Comparison of ENCODE assay signal across 1 cellular context in the genomic region with DNA sequence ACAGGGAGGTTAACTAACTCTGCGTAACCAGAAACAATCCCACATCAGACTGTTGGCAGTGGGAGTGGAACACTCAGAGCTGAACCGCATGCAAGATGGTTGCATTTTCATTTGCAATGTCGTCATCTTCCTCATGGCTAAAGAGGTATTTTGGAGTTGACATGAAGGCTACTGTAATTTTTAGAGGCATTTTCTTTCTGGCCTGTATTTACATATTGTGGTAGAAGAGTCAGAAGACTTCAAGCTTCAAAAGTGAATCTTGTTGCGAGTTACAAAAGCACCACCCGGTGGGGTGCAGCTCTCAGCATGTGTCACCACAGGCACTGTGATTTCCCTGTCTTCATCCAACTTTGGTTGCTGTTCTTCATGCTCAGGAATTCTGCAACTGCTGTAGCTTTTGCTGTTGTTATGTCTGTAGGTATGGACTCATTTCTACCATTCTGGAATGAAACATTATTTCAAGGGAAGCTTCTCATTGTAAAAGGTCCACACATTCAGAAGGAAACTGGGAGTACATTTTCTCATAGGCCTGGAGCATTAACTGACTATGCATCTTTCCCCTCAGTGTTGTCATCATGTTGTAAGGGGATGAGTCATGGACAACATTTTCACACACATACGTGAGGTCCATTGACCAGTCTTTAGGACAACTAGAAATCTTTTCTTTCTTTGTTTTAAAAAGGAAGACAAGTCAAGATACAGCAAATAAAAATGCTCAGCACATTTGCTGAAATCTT.
TF ChIP-seq lines count a peak whose summit lies in the region.

No MANE protein-coding gene starts in this region.

TF ChIP-seq in GM12878, 131 proteins besides CTCF, POLR2A, EP300 and RAD21 (continued from another document):
- no peak for TF ChIP-seq SREBF2 (IDR thresholded peaks at IDR 0.05; ENCODE audit: low read length)
- TF ChIP-seq, protein P1, sequence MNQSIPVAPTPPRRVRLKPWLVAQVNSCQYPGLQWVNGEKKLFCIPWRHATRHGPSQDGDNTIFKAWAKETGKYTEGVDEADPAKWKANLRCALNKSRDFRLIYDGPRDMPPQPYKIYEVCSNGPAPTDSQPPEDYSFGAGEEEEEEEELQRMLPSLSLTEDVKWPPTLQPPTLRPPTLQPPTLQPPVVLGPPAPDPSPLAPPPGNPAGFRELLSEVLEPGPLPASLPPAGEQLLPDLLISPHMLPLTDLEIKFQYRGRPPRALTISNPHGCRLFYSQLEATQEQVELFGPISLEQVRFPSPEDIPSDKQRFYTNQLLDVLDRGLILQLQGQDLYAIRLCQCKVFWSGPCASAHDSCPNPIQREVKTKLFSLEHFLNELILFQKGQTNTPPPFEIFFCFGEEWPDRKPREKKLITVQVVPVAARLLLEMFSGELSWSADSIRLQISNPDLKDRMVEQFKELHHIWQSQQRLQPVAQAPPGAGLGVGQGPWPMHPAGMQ (IDR thresholded peaks at IDR 0.05; ENCODE audit: borderline replicate concordance): no peak
- no peak for TF ChIP-seq CHD2 (IDR thresholded peaks at IDR 0.05; ENCODE audit: borderline replicate concordance, low read depth, low read length)
- TF ChIP-seq STAT1 (conservative IDR thresholded peaks at IDR 0.05): no peak
- TF ChIP-seq HDAC2 (IDR thresholded peaks at IDR 0.05): no peak
- no peak for TF ChIP-seq TARDBP (IDR thresholded peaks at IDR 0.05; ENCODE audit: borderline replicate concordance)
- TF ChIP-seq TCF7 (IDR thresholded peaks at IDR 0.05; ENCODE audit: borderline replicate concordance): no peak
- no peak for TF ChIP-seq NRF1 (conservative IDR thresholded peaks at IDR 0.05; ENCODE audit: low read depth, low read length)
- no peak for TF ChIP-seq KAT2A (conservative IDR thresholded peaks at IDR 0.05; ENCODE audit: control insufficient read depth, low read depth, low read length)
- no peak for TF ChIP-seq POLR2AphosphoS2 (IDR thresholded peaks at IDR 0.05; ENCODE audit: low read depth, low read length)
- TF ChIP-seq EED (IDR thresholded peaks at IDR 0.05; ENCODE audit: low read depth): peak; percentile 34; the same call in 1 of the 2 replicates
- no peak for TF ChIP-seq STAT3 (IDR thresholded peaks at IDR 0.05; ENCODE audit: low read depth, low read length)
- TF ChIP-seq PML (IDR thresholded peaks at IDR 0.05; ENCODE audit: low read length): no peak
- no peak for TF ChIP-seq SUPT20H (IDR thresholded peaks at IDR 0.05; ENCODE audit: borderline replicate concordance, control insufficient read depth, low read depth, low read length)
- TF ChIP-seq TCF3 (IDR thresholded peaks at IDR 0.05; ENCODE audit: borderline replicate concordance, insufficient read depth, low read depth, low read length): no peak
- no peak for TF ChIP-seq YBX1 (IDR thresholded peaks at IDR 0.05)
- no peak for TF ChIP-seq ZNF384 (IDR thresholded peaks at IDR 0.05; ENCODE audit: borderline replicate concordance, low read depth, low read length)
- TF ChIP-seq, protein P2, sequence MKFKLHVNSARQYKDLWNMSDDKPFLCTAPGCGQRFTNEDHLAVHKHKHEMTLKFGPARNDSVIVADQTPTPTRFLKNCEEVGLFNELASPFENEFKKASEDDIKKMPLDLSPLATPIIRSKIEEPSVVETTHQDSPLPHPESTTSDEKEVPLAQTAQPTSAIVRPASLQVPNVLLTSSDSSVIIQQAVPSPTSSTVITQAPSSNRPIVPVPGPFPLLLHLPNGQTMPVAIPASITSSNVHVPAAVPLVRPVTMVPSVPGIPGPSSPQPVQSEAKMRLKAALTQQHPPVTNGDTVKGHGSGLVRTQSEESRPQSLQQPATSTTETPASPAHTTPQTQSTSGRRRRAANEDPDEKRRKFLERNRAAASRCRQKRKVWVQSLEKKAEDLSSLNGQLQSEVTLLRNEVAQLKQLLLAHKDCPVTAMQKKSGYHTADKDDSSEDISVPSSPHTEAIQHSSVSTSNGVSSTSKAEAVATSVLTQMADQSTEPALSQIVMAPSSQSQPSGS (IDR thresholded peaks at IDR 0.05; ENCODE audit: low read length): peak; percentile 60; the same call in 1 of the 2 replicates
- no peak for TF ChIP-seq ZNF274 (IDR thresholded peaks at IDR 0.05; ENCODE audit: insufficient read depth, insufficient read length)
- TF ChIP-seq, protein P3, sequence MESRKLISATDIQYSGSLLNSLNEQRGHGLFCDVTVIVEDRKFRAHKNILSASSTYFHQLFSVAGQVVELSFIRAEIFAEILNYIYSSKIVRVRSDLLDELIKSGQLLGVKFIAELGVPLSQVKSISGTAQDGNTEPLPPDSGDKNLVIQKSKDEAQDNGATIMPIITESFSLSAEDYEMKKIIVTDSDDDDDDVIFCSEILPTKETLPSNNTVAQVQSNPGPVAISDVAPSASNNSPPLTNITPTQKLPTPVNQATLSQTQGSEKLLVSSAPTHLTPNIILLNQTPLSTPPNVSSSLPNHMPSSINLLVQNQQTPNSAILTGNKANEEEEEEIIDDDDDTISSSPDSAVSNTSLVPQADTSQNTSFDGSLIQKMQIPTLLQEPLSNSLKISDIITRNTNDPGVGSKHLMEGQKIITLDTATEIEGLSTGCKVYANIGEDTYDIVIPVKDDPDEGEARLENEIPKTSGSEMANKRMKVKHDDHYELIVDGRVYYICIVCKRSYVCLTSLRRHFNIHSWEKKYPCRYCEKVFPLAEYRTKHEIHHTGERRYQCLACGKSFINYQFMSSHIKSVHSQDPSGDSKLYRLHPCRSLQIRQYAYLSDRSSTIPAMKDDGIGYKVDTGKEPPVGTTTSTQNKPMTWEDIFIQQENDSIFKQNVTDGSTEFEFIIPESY (IDR thresholded peaks at IDR 0.05): no peak
- TF ChIP-seq ATF7 (IDR thresholded peaks at IDR 0.05; ENCODE audit: low read depth): peak; percentile 65
- no peak for TF ChIP-seq CEBPB (IDR thresholded peaks at IDR 0.05; ENCODE audit: borderline replicate concordance in 1 of 2, low read depth in 2 of 2, low read length in 2 of 2)
- TF ChIP-seq CREM (IDR thresholded peaks at IDR 0.05; ENCODE audit: low read depth): 0 out of 2 replicates have a peak, but pooled peaks have one; percentile 11
- peak; percentile 10; the same call in 1 of the 2 replicates for TF ChIP-seq IRF4 (IDR thresholded peaks at IDR 0.05; ENCODE audit: low read depth, low read length)
- no peak for TF ChIP-seq MXI1 (IDR thresholded peaks at IDR 0.05; ENCODE audit: low read depth, low read length)
- 0 out of 2 replicates have a peak, but pooled peaks have one; percentile 4 for TF ChIP-seq RUNX3 (IDR thresholded peaks at IDR 0.05; ENCODE audit: low read length)
- TF ChIP-seq ESRRA (IDR thresholded peaks at IDR 0.05; ENCODE audit: low read length): no peak
- peak; percentile 53 for TF ChIP-seq JUNB (IDR thresholded peaks at IDR 0.05)
- no peak for TF ChIP-seq SUZ12 (IDR thresholded peaks at IDR 0.05; ENCODE audit: unreplicated experiment)
- TF ChIP-seq POLR2AphosphoS5 (IDR thresholded peaks at IDR 0.05; ENCODE audit: low read length): no peak
- TF ChIP-seq MEF2B (IDR thresholded peaks at IDR 0.05; ENCODE audit: partially characterized antibody, poor library complexity, severe bottlenecking): no peak
- 0 out of 2 replicates have a peak, but pooled peaks have one; percentile 28 for TF ChIP-seq NFIC (IDR thresholded peaks at IDR 0.05; ENCODE audit: low read depth, low read length)
- TF ChIP-seq PAX8 (IDR thresholded peaks at IDR 0.05): no peak
- TF ChIP-seq, protein P4, sequence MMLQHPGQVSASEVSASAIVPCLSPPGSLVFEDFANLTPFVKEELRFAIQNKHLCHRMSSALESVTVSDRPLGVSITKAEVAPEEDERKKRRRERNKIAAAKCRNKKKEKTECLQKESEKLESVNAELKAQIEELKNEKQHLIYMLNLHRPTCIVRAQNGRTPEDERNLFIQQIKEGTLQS (IDR thresholded peaks at IDR 0.05; ENCODE audit: borderline replicate concordance, extremely low read depth, low read depth, low read length): no peak
- TF ChIP-seq, protein P5, sequence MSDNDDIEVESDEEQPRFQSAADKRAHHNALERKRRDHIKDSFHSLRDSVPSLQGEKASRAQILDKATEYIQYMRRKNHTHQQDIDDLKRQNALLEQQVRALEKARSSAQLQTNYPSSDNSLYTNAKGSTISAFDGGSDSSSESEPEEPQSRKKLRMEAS (IDR thresholded peaks at IDR 0.05; ENCODE audit: low read depth, low read length): no peak
- no peak for TF ChIP-seq NFYA (IDR thresholded peaks at IDR 0.05; ENCODE audit: borderline replicate concordance, low read depth, low read length)
- TF ChIP-seq TBL1XR1 (IDR thresholded peaks at IDR 0.05; ENCODE audit: low read depth, low read length): no peak
- TF ChIP-seq SREBF1 (IDR thresholded peaks at IDR 0.05; ENCODE audit: low read length): no peak
- TF ChIP-seq SMC3 (IDR thresholded peaks at IDR 0.05; ENCODE audit: borderline replicate concordance, low read length): no peak
- no peak for TF ChIP-seq EZH2 (IDR thresholded peaks at IDR 0.05; ENCODE audit: borderline replicate concordance, control insufficient read depth, low read depth, low read length)
- TF ChIP-seq, protein P6, sequence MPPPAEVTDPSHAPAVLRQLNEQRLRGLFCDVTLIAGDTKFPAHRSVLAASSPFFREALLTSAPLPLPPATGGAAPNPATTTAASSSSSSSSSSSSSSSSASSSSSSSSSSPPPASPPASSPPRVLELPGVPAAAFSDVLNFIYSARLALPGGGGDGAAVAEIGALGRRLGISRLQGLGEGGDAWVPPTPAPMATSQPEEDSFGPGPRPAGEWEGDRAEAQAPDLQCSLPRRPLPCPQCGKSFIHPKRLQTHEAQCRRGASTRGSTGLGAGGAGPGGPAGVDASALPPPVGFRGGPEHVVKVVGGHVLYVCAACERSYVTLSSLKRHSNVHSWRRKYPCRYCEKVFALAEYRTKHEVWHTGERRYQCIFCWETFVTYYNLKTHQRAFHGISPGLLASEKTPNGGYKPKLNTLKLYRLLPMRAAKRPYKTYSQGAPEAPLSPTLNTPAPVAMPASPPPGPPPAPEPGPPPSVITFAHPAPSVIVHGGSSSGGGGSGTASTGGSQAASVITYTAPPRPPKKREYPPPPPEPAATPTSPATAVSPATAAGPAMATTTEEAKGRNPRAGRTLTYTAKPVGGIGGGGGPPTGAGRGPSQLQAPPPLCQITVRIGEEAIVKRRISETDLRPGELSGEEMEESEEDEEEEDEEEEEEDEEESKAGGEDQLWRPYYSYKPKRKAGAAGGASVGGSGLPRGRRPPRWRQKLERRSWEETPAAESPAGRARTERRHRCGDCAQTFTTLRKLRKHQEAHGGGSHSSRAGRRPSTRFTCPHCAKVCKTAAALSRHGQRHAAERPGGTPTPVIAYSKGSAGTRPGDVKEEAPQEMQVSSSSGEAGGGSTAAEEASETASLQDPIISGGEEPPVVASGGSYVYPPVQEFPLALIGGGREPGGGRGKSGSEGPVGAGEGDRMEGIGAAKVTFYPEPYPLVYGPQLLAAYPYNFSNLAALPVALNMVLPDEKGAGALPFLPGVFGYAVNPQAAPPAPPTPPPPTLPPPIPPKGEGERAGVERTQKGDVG (CRISPR knock-in tag; IDR thresholded peaks at IDR 0.05): no peak
- no peak for TF ChIP-seq KDM1A (IDR thresholded peaks at IDR 0.05; ENCODE audit: borderline replicate concordance)
- TF ChIP-seq IKZF2 (IDR thresholded peaks at IDR 0.05): 0 out of 4 replicates have a peak, but pooled peaks of 1 of the 2 experiments have one; percentile 39
- TF ChIP-seq DPF2 (IDR thresholded peaks at IDR 0.05): no peak
- TF ChIP-seq HDAC6 (IDR thresholded peaks at IDR 0.05; ENCODE audit: unreplicated experiment): no peak
